Comparison of ENCODE assay signal across 10 cellular contexts in the genomic region with DNA sequence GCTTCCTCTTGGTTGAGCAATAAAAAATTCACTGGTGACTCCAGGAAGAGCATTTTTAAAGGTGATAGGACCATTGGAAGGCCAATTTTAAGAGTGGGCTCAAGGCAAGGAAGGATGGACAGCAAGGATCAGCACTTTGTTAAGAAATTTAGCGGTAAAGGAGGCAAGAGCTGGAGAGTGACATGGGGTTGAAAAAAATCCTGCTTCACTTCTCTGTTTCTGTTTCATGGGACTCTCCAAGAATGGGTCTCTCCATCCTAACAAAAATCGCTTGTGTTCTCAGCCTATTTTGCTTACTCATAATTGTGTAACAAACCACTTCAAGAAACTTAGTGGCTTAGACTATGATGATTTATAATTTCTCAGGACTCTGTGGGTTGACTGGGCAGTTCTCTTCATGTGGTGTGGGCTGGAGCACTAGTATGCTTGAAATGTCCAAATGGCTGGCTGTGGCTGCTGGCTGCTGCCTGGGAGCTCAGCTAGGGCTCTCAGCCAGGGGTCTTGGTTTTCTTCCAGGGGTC. TPM values are rescaled to one million over a fixed set of nuclear protein-coding genes. Genes with fewer than 3 reads are reported as not detected.
DNase-seq lines count a peak whose midpoint lies in the region; ATAC-seq and TF ChIP-seq lines count a peak whose summit lies in the region.
"Had no signal": no experiment of that assay in that cellular context is flagged by ENCODE, and none has a peak within 500 bp of the region (broad histone marks: within the 10 kb centered on the region; RNA-seq: fewer than 3 reads in every experiment).

No MANE protein-coding gene starts in this region.

- H3K27me3 Mint-ChIP-seq in H9 (ENCODE audit: low read depth), result peaks cover under 1% of the 10 kb centered on the region
- H3K27me3 Mint-ChIP-seq: CD4-positive, CD25-positive, alpha-beta regulatory T cell had no signal

- no peak overlapping the region for H2BK15ac ChIP-seq in H9 (ENCODE audit: low read depth, low read length)

- H2BK5ac ChIP-seq in H9 (ENCODE audit: insufficient read length, low read length), result no peak overlapping the region

- H3K9me3 Mint-ChIP-seq in H9, result peaks cover 7 to 8% of the 10 kb centered on the region in 2 experiments; a peak in 4 of 5 replicates

- no peaks in the 10 kb centered on the region for H3K79me1 ChIP-seq in H9 (ENCODE audit: insufficient read depth, low read depth, low read length, poor library complexity, severe bottlenecking)

- ATAC-seq in GM21529 (IDR thresholded peaks at IDR 0.05; ENCODE audit: unreplicated experiment) (peak; percentile 45), HG03354 (IDR thresholded peaks at IDR 0.05; ENCODE audit: poor library complexity, severe bottlenecking, unreplicated experiment) (no peak)

- no peak overlapping the region for H2AFZ ChIP-seq in PC-9
- H2AFZ ChIP-seq in fibroblast of lung (ENCODE audit: low read length), result no peak overlapping the region
- no peak overlapping the region for H2AFZ ChIP-seq in H9 (ENCODE audit: low read length)

- intact Hi-C loops in PC-9 (cut with micrococcal nuclease; ENCODE audit: unreplicated experiment) (loop anchor here (5.0 kb wide), 1 partner anchor 278 kb away; a partner anchor contains a TSS), posterior vena cava (cut with DNase I) (no loop called here)

- H3K27me3 ChIP-seq in PC-9 (ENCODE audit: insufficient read depth, low read depth), result no peaks in the 10 kb centered on the region
- peaks cover 4% of the 10 kb centered on the region for H3K27me3 ChIP-seq in fibroblast of lung (ENCODE audit: control insufficient read depth, insufficient read depth, low read length)
- no peaks in the 10 kb centered on the region for H3K27me3 ChIP-seq in H9 (ENCODE audit: insufficient read depth, low read length)
- H3K27me3 ChIP-seq: heart right ventricle had no signal

- DNase-seq in A172 (ENCODE audit: low spot score), result peak; percentile 88
- DNase-seq in PC-9, result peak in 1 of 2 experiments; percentile 69
- peak; percentile 85 to 96 for DNase-seq in fibroblast of lung (ENCODE audit: low read depth in 2 of 2)
- no peak for DNase-seq in NCI-H1694 treated with DMSO at 0.1 percent for 48 hours (lab: John Stamatoyannopoulos, UW)
- DNase-seq in posterior vena cava (ENCODE audit: low spot score), result no peak
- DNase-seq in H9, result no peak
- DNase-seq: CD4-positive, CD25-positive, alpha-beta regulatory T cell; heart right ventricle had no signal

- H4K20me1 ChIP-seq in PC-9 (ENCODE audit: insufficient read depth) (no peaks in the 10 kb centered on the region), fibroblast of lung (ENCODE audit: control insufficient read depth, extremely low read depth, insufficient read depth, low read length) (no peaks in the 10 kb centered on the region), H9 (ENCODE audit: control insufficient read depth, insufficient read depth, insufficient read length) (no peaks in the 10 kb centered on the region)

- no TSS peak for BruUV-seq in PC-9 (replicated peaks; lab: Mats Ljungman, UMichigan)

- peaks cover 5 to 9% of the 10 kb centered on the region in 2 experiments for H3K4me1 Mint-ChIP-seq in H9

- no peak overlapping the region for H2BK120ac ChIP-seq in H9 (ENCODE audit: low read depth, low read length, poor library complexity, severe bottlenecking)

- H3K4me3 Mint-ChIP-seq in H9, result no peak overlapping the region
- H3K4me3 Mint-ChIP-seq: CD4-positive, CD25-positive, alpha-beta regulatory T cell had no signal

- H3K9me3 ChIP-seq in PC-9 (ENCODE audit: insufficient read depth, low read depth) (no peaks in the 10 kb centered on the region; the same call in 1 of the 2 replicates), fibroblast of lung (ENCODE audit: control insufficient read depth, insufficient read depth, low read depth, low read length) (no peaks in the 10 kb centered on the region), H9 (ENCODE audit: control insufficient read depth, low read depth, low read length) (no peaks in the 10 kb centered on the region)

- no CpG with 5 or more reads among the region's 2 CpGs for WGBS in H9 (ENCODE audit: extremely low coverage, insufficient read length, low lambda C conversion rate)

- H3K9me2 ChIP-seq in PC-9 (ENCODE audit: insufficient read depth), result no peaks in the 10 kb centered on the region

- CTCF ChIA-PET in PC-9 (lab: Charles Lee), result no interaction called here

- H3K36me3 Mint-ChIP-seq in H9 (ENCODE audit: insufficient read depth in 1 of 3, low read depth in 3 of 3), result no peaks in the 10 kb centered on the region

- H4K91ac ChIP-seq in H9 (ENCODE audit: insufficient read length, low read depth, low read length), result no peak overlapping the region

- no peak overlapping the region for H2BK20ac ChIP-seq in H9 (ENCODE audit: low read depth, low read length, poor library complexity, severe bottlenecking)

- H3K4me1 ChIP-seq in PC-9 (replicated peaks; ENCODE audit: insufficient read depth) (peaks cover 33% of the 10 kb centered on the region), fibroblast of lung (ENCODE audit: control insufficient read depth, extremely low read depth, insufficient read depth, low read length) (no peaks in the 10 kb centered on the region), H9 (ENCODE audit: insufficient read depth, low read length) (no peaks in the 10 kb centered on the region)

- TF ChIP-seq CTCF in PC-9 (conservative IDR thresholded peaks at IDR 0.05) (no peak), fibroblast of lung (conservative IDR thresholded peaks at IDR 0.05 in 1 of 2, IDR thresholded peaks at IDR 0.05 in 1 of 2; ENCODE audit: low read depth in 1 of 2, low read length in 2 of 2) (no peak), H9 (conservative IDR thresholded peaks at IDR 0.05) (no peak)

- no peak overlapping the region for H3K27ac Mint-ChIP-seq in H9

- peaks cover 28% of the 10 kb centered on the region for H3F3A ChIP-seq in PC-9 (ENCODE audit: insufficient read depth, low read depth)

- H3K23me2 ChIP-seq in H9 (ENCODE audit: insufficient read length, low read depth, low read length, poor library complexity, severe bottlenecking), result no peaks in the 10 kb centered on the region

- no peak overlapping the region for H2BK12ac ChIP-seq in H9 (ENCODE audit: insufficient read length, low read depth, low read length)

- POLR2A ChIA-PET in PC-9 (lab: Charles Lee; ENCODE audit: unreplicated experiment), result interaction anchor here (0.6 to 0.8 kb wide), 2 partner anchors 18 to 196 kb away, joined by 4 to 6 read pairs; no protein-coding TSS in a partner anchor

- H3K36me3 ChIP-seq in PC-9 (ENCODE audit: low read depth) (no peaks in the 10 kb centered on the region), fibroblast of lung (ENCODE audit: control insufficient read depth, insufficient read depth, low read length) (no peaks in the 10 kb centered on the region)
- H3K36me3 ChIP-seq: heart right ventricle had no signal

- H2AK5ac ChIP-seq in H9 (ENCODE audit: insufficient read length, low read length), result no peak overlapping the region

- no peak overlapping the region for H4K8ac ChIP-seq in H9 (replicated peaks; ENCODE audit: insufficient read length, low read depth, low read length)

- no peak overlapping the region for H3K9ac ChIP-seq in fibroblast of lung (ENCODE audit: insufficient read depth, low read length)
- H3K9ac ChIP-seq in H9 (ENCODE audit: extremely low read depth, insufficient read length, low read length), result no peak overlapping the region

- no peak overlapping the region for H3K18ac ChIP-seq in H9 (ENCODE audit: insufficient read length, low read depth, low read length)

- H4K5ac ChIP-seq in H9 (ENCODE audit: insufficient read length, low read depth, low read length), result no peak overlapping the region

- H3K27ac ChIP-seq in PC-9 (peak overlapping the region; percentile 97), fibroblast of lung (ENCODE audit: insufficient read depth, low read length) (no peak overlapping the region), H9 (ENCODE audit: insufficient read length, low read depth, low read length) (no peak overlapping the region)

- no peaks in the 10 kb centered on the region for H3K79me2 ChIP-seq in PC-9 (ENCODE audit: low read depth)
- no peaks in the 10 kb centered on the region for H3K79me2 ChIP-seq in fibroblast of lung (ENCODE audit: control insufficient read depth, insufficient read depth, low read length)
- H3K79me2 ChIP-seq in H9 (ENCODE audit: insufficient read depth, low read length), result no peaks in the 10 kb centered on the region

- no peak overlapping the region for H3K4ac ChIP-seq in H9 (ENCODE audit: low read depth, low read length)

- H3K4me3 ChIP-seq in PC-9 (no peak overlapping the region), fibroblast of lung (replicated peaks in 1 of 4; ENCODE audit: control extremely low read depth in 1 of 4, insufficient read depth in 1 of 4, low read depth in 3 of 4, low read length in 4 of 4) (no peak overlapping the region)
- H3K4me3 ChIP-seq: heart right ventricle had no signal

- no peak overlapping the region for H3K23ac ChIP-seq in H9 (ENCODE audit: insufficient read length, low read depth, low read length)

- H3K14ac ChIP-seq in H9 (ENCODE audit: insufficient read depth, low read length), result no peak overlapping the region

- H3K4me2 ChIP-seq in PC-9, result peak overlapping the region; percentile 78
- no peak overlapping the region for H3K4me2 ChIP-seq in fibroblast of lung (ENCODE audit: extremely low read depth, insufficient read depth, low read length)
- H3K4me2 ChIP-seq in H9 (ENCODE audit: insufficient read depth, insufficient read length, low read length), result no peak overlapping the region

- no peak overlapping the region for H3K56ac ChIP-seq in H9 (ENCODE audit: insufficient read length, low read depth, low read length)

- no peak overlapping the region for H3T11ph ChIP-seq in H9 (ENCODE audit: low read length)

RNA-seq across cellular contexts. Expression of a gene that starts 59.8 kb away (rescaled TPM):
- total RNA-seq in A172 (2014; rRNA removed; shearing (Covaris generic)), result 13.1 and 15.0 TPM in 2 replicates
- total RNA-seq in PC-9 (2021), result 24.7 and 28.2 TPM in 2 replicates
- total RNA-seq in fibroblast of lung, result 7.2 and 7.9 TPM in 2 replicates
- polyA plus RNA-seq in fibroblast of lung, result 2.1 and 2.6 TPM in 2 replicates
- polyA plus RNA-seq in fibroblast of lung (2012), result 1.6 and 1.8 TPM in 2 replicates
- not detected in 2 replicates for polyA minus RNA-seq in fibroblast of lung (ENCODE audit: low replicate concordance)
- 10 to 100 TPM; 12.5 to 13.5 TPM for total RNA-seq in posterior vena cava
- 16.5 and 17.1 TPM in 2 replicates for total RNA-seq in H9 (2021)

Comparison
In these comparisons a context has a peak if more than half of its experiments do, and no peak if none do; other contexts are left out.
1. DNase-seq: peak in A172 (single experiment) and fibroblast of lung (2 of 2); none in NCI-H1694 treated with DMSO at 0.1 percent for 48 hours (single experiment), posterior vena cava (single experiment) and H9 (single experiment).